In genomic region chr3:140610544-140610943, GRCh38 we compare ENCODE assay signal across 21 cellular contexts.
"Had no signal": no experiment of that assay in that cellular context is flagged by ENCODE, and none has a peak within 500 bp of the region (broad histone marks: within the 10 kb centered on the region; RNA-seq: fewer than 3 reads in every experiment).

No MANE protein-coding gene starts in this region.

- H3K9ac ChIP-seq: KMS-11 had no signal

- ATAC-seq: activated T-cell treated with anti-CD3 and anti-CD28 coated beads, Interleukin-2, amount 50 U/mL, for 72 hours had no signal

- DNase-seq: activated CD4-positive, alpha-beta memory T cell treated with anti-CD3 and anti-CD28 coated beads for 36 hours; activated CD4-positive, alpha-beta T cell treated with anti-CD3 and anti-CD28 coated beads, Interleukin-2, amount 10 ng/mL, durations not matched to agents 7 days and 5 days; activated CD4-positive, CD25-positive, alpha-beta regulatory T cell; activated naive CD4-positive, alpha-beta T cell treated with anti-CD3 and anti-CD28 coated beads, Interleukin-2, amount 50 U/mL, for 16 hours; activated naive CD8-positive, alpha-beta T cell treated with anti-CD3 and anti-CD28 coated beads, Interleukin-2, amount 10 ng/mL, durations not matched to agents 7 days and 5 days; activated T-cell treated with anti-CD3 and anti-CD28 coated beads for 4 hours; activated T-cell treated with anti-CD3 and anti-CD28 coated beads, Interleukin-2, amount 50 U/mL, for 72 hours; adrenal gland; anterior cingulate cortex; MG63; MV-4-11; NCI-H1092 treated with DMSO at 0.1 percent for 48 hours; NCI-H1417 treated with DMSO at 0.1 percent for 48 hours; NCI-H1694; NCI-H2029; NCI-H510A treated with DMSO at 0.1 percent for 48 hours; NCI-H69; Peyer's patch; SHP77 treated with DMSO at 0.1 percent for 48 hours had no signal

- H3K27ac ChIP-seq: adrenal gland, cardiac muscle cell, KMS-11, Peyer's patch had no signal

- H3K4me1 ChIP-seq: adrenal gland, Peyer's patch had no signal

- H3K4me3 ChIP-seq: adrenal gland, cardiac muscle cell, MG63, Peyer's patch had no signal

- H3K27me3 ChIP-seq: adrenal gland, cardiac muscle cell, Peyer's patch had no signal

- H3K9me3 ChIP-seq: adrenal gland, Peyer's patch had no signal

- H3K36me3 ChIP-seq: adrenal gland, cardiac muscle cell, MG63, Peyer's patch had no signal

- H3K4me2 ChIP-seq: KMS-11 had no signal
